In genomic region chr15:95826831-95827230, GRCh38 we compare ENCODE assay signal across 1 cellular context.
A peak's percentile ranks its signal among the peaks of the same experiment; 100 is the strongest.
TF ChIP-seq lines count a peak whose summit lies in the region.

No MANE protein-coding gene starts in this region.

TF ChIP-seq in GM23338, 12 proteins besides CTCF, POLR2A, EP300 and RAD21 (continued from another document):
- TF ChIP-seq REST (IDR thresholded peaks at IDR 0.05; ENCODE audit: unreplicated experiment) (no peak), ZNF462 (CRISPR knock-in tag; IDR thresholded peaks at IDR 0.05) (peak; percentile 82), EZH2phosphoT487 (IDR thresholded peaks at IDR 0.05; ENCODE audit: unreplicated experiment) (no peak)
TF ChIP-seq in GM23338: peak in this region for 1.
